1 cellular context compared by ENCODE assay signal in the genomic region with DNA sequence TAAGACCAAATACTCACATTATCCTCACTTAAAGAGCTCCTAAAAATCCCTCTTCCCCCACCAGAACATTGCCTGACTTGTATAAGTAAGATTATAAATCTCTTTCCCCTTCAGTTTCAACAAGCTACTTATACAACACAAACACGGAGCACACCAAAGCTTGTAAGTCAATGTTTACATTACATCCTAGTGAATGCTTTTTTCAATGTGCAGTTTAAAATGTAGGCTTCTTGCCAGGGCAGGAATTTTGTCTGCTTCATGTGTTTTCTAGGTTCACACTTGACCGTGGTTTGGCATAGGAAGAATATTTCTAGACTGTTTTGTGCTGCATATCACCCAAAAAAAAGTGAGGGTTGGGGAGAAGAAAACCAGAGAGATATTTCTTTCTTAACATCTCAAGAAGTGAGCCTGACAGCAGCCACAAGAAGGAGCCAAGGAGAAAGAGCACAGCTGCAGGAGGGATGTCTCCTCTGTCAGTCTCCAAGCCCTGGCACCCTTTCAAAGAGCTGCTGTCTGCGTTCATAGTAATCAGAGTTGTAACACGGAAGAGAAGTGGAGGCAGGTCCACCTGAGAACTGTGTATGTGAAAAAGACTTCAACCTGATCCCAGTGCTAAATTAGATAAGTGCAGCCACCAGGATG.
TF ChIP-seq lines count a peak whose summit lies in the region.

No MANE protein-coding gene starts in this region.

TF ChIP-seq in GM23338, 12 proteins besides CTCF, POLR2A, EP300 and RAD21 (continued from another document):
- TF ChIP-seq, protein P1, sequence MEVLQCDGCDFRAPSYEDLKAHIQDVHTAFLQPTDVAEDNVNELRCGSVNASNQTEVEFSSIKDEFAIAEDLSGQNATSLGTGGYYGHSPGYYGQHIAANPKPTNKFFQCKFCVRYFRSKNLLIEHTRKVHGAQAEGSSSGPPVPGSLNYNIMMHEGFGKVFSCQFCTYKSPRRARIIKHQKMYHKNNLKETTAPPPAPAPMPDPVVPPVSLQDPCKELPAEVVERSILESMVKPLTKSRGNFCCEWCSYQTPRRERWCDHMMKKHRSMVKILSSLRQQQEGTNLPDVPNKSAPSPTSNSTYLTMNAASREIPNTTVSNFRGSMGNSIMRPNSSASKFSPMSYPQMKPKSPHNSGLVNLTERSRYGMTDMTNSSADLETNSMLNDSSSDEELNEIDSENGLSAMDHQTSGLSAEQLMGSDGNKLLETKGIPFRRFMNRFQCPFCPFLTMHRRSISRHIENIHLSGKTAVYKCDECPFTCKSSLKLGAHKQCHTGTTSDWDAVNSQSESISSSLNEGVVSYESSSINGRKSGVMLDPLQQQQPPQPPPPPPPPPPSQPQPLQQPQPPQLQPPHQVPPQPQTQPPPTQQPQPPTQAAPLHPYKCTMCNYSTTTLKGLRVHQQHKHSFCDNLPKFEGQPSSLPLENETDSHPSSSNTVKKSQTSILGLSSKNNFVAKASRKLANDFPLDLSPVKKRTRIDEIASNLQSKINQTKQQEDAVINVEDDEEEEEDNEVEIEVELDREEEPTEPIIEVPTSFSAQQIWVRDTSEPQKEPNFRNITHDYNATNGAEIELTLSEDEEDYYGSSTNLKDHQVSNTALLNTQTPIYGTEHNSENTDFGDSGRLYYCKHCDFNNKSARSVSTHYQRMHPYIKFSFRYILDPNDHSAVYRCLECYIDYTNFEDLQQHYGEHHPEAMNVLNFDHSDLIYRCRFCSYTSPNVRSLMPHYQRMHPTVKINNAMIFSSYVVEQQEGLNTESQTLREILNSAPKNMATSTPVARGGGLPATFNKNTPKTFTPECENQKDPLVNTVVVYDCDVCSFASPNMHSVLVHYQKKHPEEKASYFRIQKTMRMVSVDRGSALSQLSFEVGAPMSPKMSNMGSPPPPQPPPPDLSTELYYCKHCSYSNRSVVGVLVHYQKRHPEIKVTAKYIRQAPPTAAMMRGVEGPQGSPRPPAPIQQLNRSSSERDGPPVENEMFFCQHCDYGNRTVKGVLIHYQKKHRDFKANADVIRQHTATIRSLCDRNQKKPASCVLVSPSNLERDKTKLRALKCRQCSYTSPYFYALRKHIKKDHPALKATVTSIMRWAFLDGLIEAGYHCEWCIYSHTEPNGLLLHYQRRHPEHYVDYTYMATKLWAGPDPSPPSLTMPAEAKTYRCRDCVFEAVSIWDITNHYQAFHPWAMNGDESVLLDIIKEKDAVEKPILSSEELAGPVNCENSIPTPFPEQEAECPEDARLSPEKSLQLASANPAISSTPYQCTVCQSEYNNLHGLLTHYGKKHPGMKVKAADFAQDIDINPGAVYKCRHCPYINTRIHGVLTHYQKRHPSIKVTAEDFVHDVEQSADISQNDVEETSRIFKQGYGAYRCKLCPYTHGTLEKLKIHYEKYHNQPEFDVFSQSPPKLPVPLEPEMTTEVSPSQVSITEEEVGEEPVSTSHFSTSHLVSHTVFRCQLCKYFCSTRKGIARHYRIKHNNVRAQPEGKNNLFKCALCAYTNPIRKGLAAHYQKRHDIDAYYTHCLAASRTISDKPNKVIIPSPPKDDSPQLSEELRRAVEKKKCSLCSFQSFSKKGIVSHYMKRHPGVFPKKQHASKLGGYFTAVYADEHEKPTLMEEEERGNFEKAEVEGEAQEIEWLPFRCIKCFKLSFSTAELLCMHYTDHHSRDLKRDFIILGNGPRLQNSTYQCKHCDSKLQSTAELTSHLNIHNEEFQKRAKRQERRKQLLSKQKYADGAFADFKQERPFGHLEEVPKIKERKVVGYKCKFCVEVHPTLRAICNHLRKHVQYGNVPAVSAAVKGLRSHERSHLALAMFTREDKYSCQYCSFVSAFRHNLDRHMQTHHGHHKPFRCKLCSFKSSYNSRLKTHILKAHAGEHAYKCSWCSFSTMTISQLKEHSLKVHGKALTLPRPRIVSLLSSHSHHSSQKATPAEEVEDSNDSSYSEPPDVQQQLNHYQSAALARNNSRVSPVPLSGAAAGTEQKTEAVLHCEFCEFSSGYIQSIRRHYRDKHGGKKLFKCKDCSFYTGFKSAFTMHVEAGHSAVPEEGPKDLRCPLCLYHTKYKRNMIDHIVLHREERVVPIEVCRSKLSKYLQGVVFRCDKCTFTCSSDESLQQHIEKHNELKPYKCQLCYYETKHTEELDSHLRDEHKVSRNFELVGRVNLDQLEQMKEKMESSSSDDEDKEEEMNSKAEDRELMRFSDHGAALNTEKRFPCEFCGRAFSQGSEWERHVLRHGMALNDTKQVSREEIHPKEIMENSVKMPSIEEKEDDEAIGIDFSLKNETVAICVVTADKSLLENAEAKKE (CRISPR knock-in tag; IDR thresholded peaks at IDR 0.05), result no peak
- TF ChIP-seq CREB1 (CRISPR knock-in tag; IDR thresholded peaks at IDR 0.05; ENCODE audit: low read depth) (no peak), EZH2phosphoT487 (IDR thresholded peaks at IDR 0.05; ENCODE audit: unreplicated experiment) (no peak)
TF ChIP-seq in GM23338: peak in this region for 0.
